10 cellular contexts compared by ENCODE assay signal in genomic region chr6:118844915-118845314, GRCh38. TPM values are rescaled to one million over a fixed set of nuclear protein-coding genes. Genes with fewer than 3 reads are reported as not detected.
A peak's percentile ranks its signal among the peaks of the same experiment; 100 is the strongest.
DNase-seq lines count a peak whose midpoint lies in the region; ATAC-seq and TF ChIP-seq lines count a peak whose summit lies in the region.
"Had no signal": no experiment of that assay in that cellular context is flagged by ENCODE, and none has a peak within 500 bp of the region (broad histone marks: within the 10 kb centered on the region; RNA-seq: fewer than 3 reads in every experiment).

No MANE protein-coding gene starts in this region.

- H3K36me3 ChIP-seq in body of pancreas (replicated peaks in 1 of 2; ENCODE audit: insufficient read depth in 1 of 2, low read depth in 2 of 2), result no peaks in the 10 kb centered on the region

- no peaks in the 10 kb centered on the region for H3K9me3 ChIP-seq in body of pancreas

- H3K27me3 ChIP-seq in body of pancreas, result no peaks in the 10 kb centered on the region

- TF ChIP-seq POLR2A in body of pancreas (IDR thresholded peaks at IDR 0.05), result no peak

- ATAC-seq in HG02571 (IDR thresholded peaks at IDR 0.05; ENCODE audit: unreplicated experiment), result peak; percentile 47
- ATAC-seq in HG03571 (IDR thresholded peaks at IDR 0.05; ENCODE audit: unreplicated experiment), result peak; percentile 26
- ATAC-seq in body of pancreas, result no peak

- DNase-seq in stimulated activated CD4-positive, alpha-beta T cell treated with anti-CD3 and anti-CD28 coated beads, Interleukin-15, amount 100 ng/mL, for 24 hours, result peak; percentile 15
- DNase-seq in stimulated activated CD4-positive, alpha-beta T cell treated with anti-CD3 and anti-CD28 coated beads, Interleukin-12 subunit alpha, Interleukin-12 subunit beta, amount 100 ng/mL, for 4 hours, result no peak
- no peak for DNase-seq in NOMO-1 treated with dmso at 0.1 percent for 144 hours (lab: John Stamatoyannopoulos, UW; ENCODE audit: unreplicated experiment)
- DNase-seq in stimulated activated CD8-positive, alpha-beta memory T cell treated with anti-CD3 and anti-CD28 coated beads, Interleukin-4, amount 100 ng/mL, for 48 hours, result no peak
- DNase-seq in kidney glomerular epithelial cell (lab: John Stamatoyannopoulos, UW), result no peak
- DNase-seq in body of pancreas, result no peak
- DNase-seq: NCI-H2171, SIG-M5 had no signal

- WGBS in body of pancreas, 2 donors, result 88 to 93% methylated on average over 3 of the region's 3 CpGs

- H3K27ac ChIP-seq in body of pancreas, result no peak overlapping the region

- no peak for TF ChIP-seq CTCF in body of pancreas (IDR thresholded peaks at IDR 0.05)

- no peak overlapping the region for H3K4me3 ChIP-seq in body of pancreas

- H3K4me1 ChIP-seq in body of pancreas, result no peaks in the 10 kb centered on the region

- intact Hi-C loops in body of pancreas (cut with DNase I), result no loop called here

RNA-seq across cellular contexts. Expression of gene ASF1A, which starts 49.0 kb away (rescaled TPM):
- total RNA-seq in body of pancreas, result 1 to 10 TPM; 6.3 to 7.8 TPM
